Comparison of ENCODE assay signal across 19 cellular contexts in the genomic region with DNA sequence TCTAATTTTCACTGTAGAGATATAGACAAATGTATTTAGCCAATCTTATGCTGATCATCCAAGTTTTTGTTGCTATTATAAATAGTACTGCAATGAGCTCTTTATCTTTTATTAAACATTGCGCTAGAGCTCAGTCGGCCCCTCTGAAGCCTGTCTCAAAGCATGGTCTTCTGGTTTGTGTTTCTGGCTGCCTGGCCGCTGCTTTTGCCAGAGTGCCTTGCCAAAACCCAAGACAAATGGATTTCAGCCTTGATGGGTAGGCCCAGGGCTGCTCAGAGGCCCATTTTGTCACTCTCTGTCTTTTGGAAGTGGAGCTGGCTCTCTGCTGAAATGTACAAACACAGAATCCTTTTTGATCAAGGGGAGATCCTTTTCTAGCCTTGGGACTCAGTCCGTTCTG.
DNase-seq lines count a peak whose midpoint lies in the region; ATAC-seq and TF ChIP-seq lines count a peak whose summit lies in the region.
"Had no signal": no experiment of that assay in that cellular context is flagged by ENCODE, and none has a peak within 500 bp of the region (broad histone marks: within the 10 kb centered on the region; RNA-seq: fewer than 3 reads in every experiment).

No MANE protein-coding gene starts in this region.

- H3K9ac ChIP-seq in GM23248 (no peak overlapping the region), H9 (ENCODE audit: extremely low read depth, insufficient read length, low read length) (no peak overlapping the region)
- H3K9ac ChIP-seq: BLaER1 treated with 17β-estradiol and CSF1 and Interleukin-3, amounts not matched to agents 10 nM and 100 nM; KMS-11 had no signal

- peaks cover 18 to 31% of the 10 kb centered on the region in 2 experiments for H3K4me1 Mint-ChIP-seq in H9
- peaks cover 33% of the 10 kb centered on the region for H3K4me1 Mint-ChIP-seq in activated T-cell treated with anti-CD3 and anti-CD28 coated beads, Interleukin-2, amount 50 U/mL, for 72 hours (ENCODE audit: low read depth)

- H3T11ph ChIP-seq in H9 (ENCODE audit: low read length), result no peak overlapping the region

- no peak overlapping the region for H3K14ac ChIP-seq in H9 (ENCODE audit: insufficient read depth, low read length)

- H4K91ac ChIP-seq in H9 (ENCODE audit: insufficient read length, low read depth, low read length), result no peak overlapping the region

- in situ Hi-C loops in GM23248 (cut with MboI), result no loop called here
- in situ Hi-C loops in transverse colon (cut with MboI; ENCODE audit: low pct_ligation_motif_present in 1 of 4, low pct_unique_long_range_greater_than_20kb in 1 of 4, low sequenced_read_pairs in 3 of 4), result no loop called here

- H3K4me3 Mint-ChIP-seq in H9, result no peak overlapping the region
- no peak overlapping the region for H3K4me3 Mint-ChIP-seq in activated T-cell treated with anti-CD3 and anti-CD28 coated beads, Interleukin-2, amount 50 U/mL, for 72 hours
- H3K4me3 Mint-ChIP-seq: CD8-positive, alpha-beta memory T cell had no signal

- 60 to 63% methylated on average over 4 of the region's 4 CpGs for WGBS in GM23248 (ENCODE audit: low coverage in 1 of 2, low lambda C conversion rate in 2 of 2, missing lambda C conversion rate in 2 of 2), 2 experiments
- 37 to 60% methylated on average over 3 to 4 of the region's 4 CpGs for WGBS in esophagus squamous epithelium, 2 donors
- WGBS in transverse colon (ENCODE audit: low coverage in 1 of 2), 2 donors, result 33 to 58% methylated on average over 3 to 4 of the region's 4 CpGs
- no CpG with 5 or more reads among the region's 4 CpGs for WGBS in H9 (ENCODE audit: extremely low coverage, insufficient read length, low lambda C conversion rate)

- H3K18ac ChIP-seq in H9 (ENCODE audit: insufficient read length, low read depth, low read length), result no peak overlapping the region

- ATAC-seq in activated T-cell treated with anti-CD3 and anti-CD28 coated beads, Interleukin-2, amount 50 U/mL, for 72 hours (replicated peaks in 1 of 2), result no peak
- ATAC-seq: HepG2, PC-3 had no signal

- H3K4ac ChIP-seq in H9 (ENCODE audit: low read depth, low read length), result no peak overlapping the region

- H3K27ac ChIP-seq in GM23248 (no peak overlapping the region), esophagus squamous epithelium (peak overlapping the region in 3 of 4 donors; percentile 64 to 86 (median 81)), transverse colon (peak overlapping the region in 3 of 4 donors; percentile 15 to 60 (median 44)), H9 (ENCODE audit: insufficient read length, low read depth, low read length) (no peak overlapping the region)
- H3K27ac ChIP-seq: BLaER1 treated with 17β-estradiol and CSF1 and Interleukin-3, amounts not matched to agents 10 nM and 100 nM; KMS-11 had no signal

- H3K36me3 Mint-ChIP-seq in H9 (ENCODE audit: insufficient read depth in 1 of 3, low read depth in 3 of 3), result no peaks in the 10 kb centered on the region
- H3K36me3 Mint-ChIP-seq in activated T-cell treated with anti-CD3 and anti-CD28 coated beads, Interleukin-2, amount 50 U/mL, for 72 hours (ENCODE audit: insufficient read depth in 2 of 2), result no peaks in the 10 kb centered on the region
- H3K36me3 Mint-ChIP-seq: CD8-positive, alpha-beta memory T cell had no signal

- intact Hi-C loops in esophagus squamous epithelium (cut with DNase I) (no loop called here), transverse colon (cut with DNase I; ENCODE audit: low total_unique reads) (no loop called here)

- H3K4me1 ChIP-seq in GM23248 (ENCODE audit: insufficient read depth) (peaks cover 33% of the 10 kb centered on the region), esophagus squamous epithelium (peaks cover 23 to 85% (median 31%) of the 10 kb centered on the region in 3 donors), transverse colon (peaks cover 19 to 68% (median 48%) of the 10 kb centered on the region in 4 donors), H9 (ENCODE audit: insufficient read depth, low read length) (peaks cover 2% of the 10 kb centered on the region; the same call in 1 of the 2 replicates)

- H3K9me3 ChIP-seq in GM23248 (ENCODE audit: low read depth), result no peaks in the 10 kb centered on the region
- H3K9me3 ChIP-seq in esophagus squamous epithelium, result no peaks in the 10 kb centered on the region
- H3K9me3 ChIP-seq in transverse colon, result no peaks in the 10 kb centered on the region
- H3K9me3 ChIP-seq in H9 (ENCODE audit: control insufficient read depth, low read depth, low read length), result no peaks in the 10 kb centered on the region
- H3K9me3 ChIP-seq: BLaER1 treated with 17β-estradiol and CSF1 and Interleukin-3, amounts not matched to agents 10 nM and 100 nM had no signal

- TF ChIP-seq EP300 in transverse colon (IDR thresholded peaks at IDR 0.05; ENCODE audit: low read depth), result no peak

- no peak overlapping the region for H2BK15ac ChIP-seq in H9 (ENCODE audit: low read depth, low read length)

- no peak overlapping the region for H2BK20ac ChIP-seq in H9 (ENCODE audit: low read depth, low read length, poor library complexity, severe bottlenecking)

- H2BK120ac ChIP-seq in H9 (ENCODE audit: low read depth, low read length, poor library complexity, severe bottlenecking), result no peak overlapping the region

- no peaks in the 10 kb centered on the region for H3K36me3 ChIP-seq in GM23248 (ENCODE audit: low read depth)
- H3K36me3 ChIP-seq in esophagus squamous epithelium, result no peaks in the 10 kb centered on the region
- no peaks in the 10 kb centered on the region for H3K36me3 ChIP-seq in transverse colon
- H3K36me3 ChIP-seq: BLaER1 treated with 17β-estradiol and CSF1 and Interleukin-3, amounts not matched to agents 10 nM and 100 nM had no signal

- H3K56ac ChIP-seq in H9 (ENCODE audit: insufficient read length, low read depth, low read length), result no peak overlapping the region

- no peaks in the 10 kb centered on the region; a peak in 1 of 5 replicates for H3K9me3 Mint-ChIP-seq in H9
- no peaks in the 10 kb centered on the region for H3K9me3 Mint-ChIP-seq in activated T-cell treated with anti-CD3 and anti-CD28 coated beads, Interleukin-2, amount 50 U/mL, for 72 hours
- H3K9me3 Mint-ChIP-seq: CD8-positive, alpha-beta memory T cell had no signal

- H2AFZ ChIP-seq in GM23248 (0 out of 2 replicates have a peak overlapping the region, but pooled peaks have one; percentile 14), H9 (ENCODE audit: low read length) (no peak overlapping the region)

- no peak for TF ChIP-seq CTCF in esophagus squamous epithelium (IDR thresholded peaks at IDR 0.05)
- no peak for TF ChIP-seq CTCF in transverse colon (IDR thresholded peaks at IDR 0.05)
- TF ChIP-seq CTCF in H9 (conservative IDR thresholded peaks at IDR 0.05), result no peak

- H2BK12ac ChIP-seq in H9 (ENCODE audit: insufficient read length, low read depth, low read length), result no peak overlapping the region

- peaks cover 2% of the 10 kb centered on the region; the same call in 1 of the 2 replicates for H3K27me3 Mint-ChIP-seq in H9 (ENCODE audit: low read depth)
- peaks cover 68% of the 10 kb centered on the region for H3K27me3 Mint-ChIP-seq in activated T-cell treated with anti-CD3 and anti-CD28 coated beads, Interleukin-2, amount 50 U/mL, for 72 hours (ENCODE audit: low read depth)

- H3K23ac ChIP-seq in H9 (ENCODE audit: insufficient read length, low read depth, low read length), result no peak overlapping the region

- H2BK5ac ChIP-seq in H9 (ENCODE audit: insufficient read length, low read length), result no peak overlapping the region

- no peak for TF ChIP-seq POLR2A in esophagus squamous epithelium (IDR thresholded peaks at IDR 0.05)
- no peak for TF ChIP-seq POLR2A in transverse colon (IDR thresholded peaks at IDR 0.05)

- H4K20me1 ChIP-seq in GM23248 (ENCODE audit: insufficient read depth) (no peaks in the 10 kb centered on the region), H9 (ENCODE audit: control insufficient read depth, insufficient read depth, insufficient read length) (no peaks in the 10 kb centered on the region)
- H4K20me1 ChIP-seq: BLaER1 treated with 17β-estradiol and CSF1 and Interleukin-3, amounts not matched to agents 10 nM and 100 nM had no signal

- no peak for DNase-seq in GM23248
- no peak for DNase-seq in esophagus squamous epithelium (lab: John Stamatoyannopoulos, UW)
- DNase-seq in mucosa of gallbladder (ENCODE audit: low spot score), result peak; percentile 55
- no peak for DNase-seq in transverse colon
- no peak for DNase-seq in H9
- DNase-seq in effector CD8-positive, alpha-beta T cell (lab: John Stamatoyannopoulos, UW), result no peak
- no peak for DNase-seq in COLO829 (ENCODE audit: low spot score)
- no peak for DNase-seq in activated T-cell treated with anti-CD3 and anti-CD28 coated beads, Interleukin-2, amount 50 U/mL, for 72 hours
- DNase-seq: CD8-positive, alpha-beta memory T cell; DMS79 treated with DMSO at 0.1 percent for 48 hours; NCI-H1048; NCI-H1436 treated with DMSO at 0.1 percent for 48 hours; NCI-H2081; NCI-H510A; NCI-H774 had no signal

- H3K27me3 ChIP-seq in GM23248 (replicated peaks; ENCODE audit: insufficient read depth), result no peaks in the 10 kb centered on the region
- peaks cover 0 to 1% (median 0%) of the 10 kb centered on the region in 4 donors for H3K27me3 ChIP-seq in esophagus squamous epithelium
- H3K27me3 ChIP-seq in transverse colon, result no peaks in the 10 kb centered on the region
- no peaks in the 10 kb centered on the region for H3K27me3 ChIP-seq in H9 (ENCODE audit: insufficient read depth, low read length)
- H3K27me3 ChIP-seq: BLaER1 treated with 17β-estradiol and CSF1 and Interleukin-3, amounts not matched to agents 10 nM and 100 nM had no signal

- peaks cover 14% of the 10 kb centered on the region for H3F3A ChIP-seq in GM23248 (ENCODE audit: insufficient read depth)

- H4K8ac ChIP-seq in H9 (replicated peaks; ENCODE audit: insufficient read length, low read depth, low read length), result no peak overlapping the region

- H3K4me3 ChIP-seq in GM23248, result no peak overlapping the region
- no peak overlapping the region for H3K4me3 ChIP-seq in esophagus squamous epithelium
- no peak overlapping the region for H3K4me3 ChIP-seq in transverse colon
- H3K4me3 ChIP-seq: BLaER1 treated with 17β-estradiol and CSF1 and Interleukin-3, amounts not matched to agents 10 nM and 100 nM had no signal

- H3K23me2 ChIP-seq in H9 (ENCODE audit: insufficient read length, low read depth, low read length, poor library complexity, severe bottlenecking), result no peaks in the 10 kb centered on the region

- no peaks in the 10 kb centered on the region for H3K9me2 ChIP-seq in GM23248 (ENCODE audit: insufficient read depth)

- H3K4me2 ChIP-seq in GM23248 (ENCODE audit: unreplicated experiment) (no peak overlapping the region), H9 (ENCODE audit: insufficient read depth, insufficient read length, low read length) (no peak overlapping the region)
- H3K4me2 ChIP-seq: BLaER1 treated with 17β-estradiol and CSF1 and Interleukin-3, amounts not matched to agents 10 nM and 100 nM; KMS-11 had no signal

- no peak overlapping the region; a peak in 1 of 7 replicates for H3K27ac Mint-ChIP-seq in H9
- H3K27ac Mint-ChIP-seq in activated T-cell treated with anti-CD3 and anti-CD28 coated beads, Interleukin-2, amount 50 U/mL, for 72 hours, result no peak overlapping the region
- H3K27ac Mint-ChIP-seq: CD8-positive, alpha-beta memory T cell had no signal

- no peaks in the 10 kb centered on the region for H3K79me2 ChIP-seq in GM23248 (ENCODE audit: insufficient read depth)
- H3K79me2 ChIP-seq in H9 (ENCODE audit: insufficient read depth, low read length), result no peaks in the 10 kb centered on the region

- H3K79me1 ChIP-seq in H9 (ENCODE audit: insufficient read depth, low read depth, low read length, poor library complexity, severe bottlenecking), result no peaks in the 10 kb centered on the region

- no peak overlapping the region for H2AK5ac ChIP-seq in H9 (ENCODE audit: insufficient read length, low read length)

- no peak overlapping the region for H4K5ac ChIP-seq in H9 (ENCODE audit: insufficient read length, low read depth, low read length)

Comparison
In these comparisons a context has a peak if more than half of its experiments do, and no peak if none do; other contexts are left out.
1. H3K27ac ChIP-seq: peak in esophagus squamous epithelium (3 of 4) and transverse colon (3 of 4); none in GM23248 (single experiment) and H9 (single experiment).